ENCODE assay signal across 8 cellular contexts in genomic region chr14:54440454-54440853, GRCh38. TPM values are rescaled to one million over a fixed set of nuclear protein-coding genes. Genes with fewer than 3 reads are reported as not detected.
DNase-seq lines count a peak whose midpoint lies in the region; ATAC-seq, FAIRE-seq and TF ChIP-seq lines count a peak whose summit lies in the region.

No MANE protein-coding gene starts in this region.

- H2AK5ac ChIP-seq in mesenchymal stem cell (ENCODE audit: low read length, severe bottlenecking) = no peak overlapping the region

- peak overlapping the region; percentile 49 to 93 for H3K4ac ChIP-seq in mesenchymal stem cell (ENCODE audit: low read depth in 1 of 2, low read length in 2 of 2)

- H2BK15ac ChIP-seq in mesenchymal stem cell (ENCODE audit: low read depth, poor library complexity, severe bottlenecking) = no peak overlapping the region

- peak overlapping the region; percentile 78 for H3K4me3 ChIP-seq in A549
- peak overlapping the region; percentile 96 for H3K4me3 ChIP-seq in HUES48 (ENCODE audit: low read depth, low read length)
- peak overlapping the region; percentile 55 to 82 (median 77) for H3K4me3 ChIP-seq in breast epithelium
- peak overlapping the region; percentile 73 to 97 for H3K4me3 ChIP-seq in mesenchymal stem cell (ENCODE audit: insufficient read depth in 1 of 2, low read depth in 1 of 2, low read length in 2 of 2)

- H2BK12ac ChIP-seq in mesenchymal stem cell (ENCODE audit: low read length in 2 of 2) = no peak overlapping the region

- no peak overlapping the region for H4K8ac ChIP-seq in mesenchymal stem cell (ENCODE audit: low read length)

- H3K9me3 ChIP-seq in A549 (no peaks in the 10 kb centered on the region), HUES48 (ENCODE audit: control insufficient read depth, insufficient read depth, low read length) (no peaks in the 10 kb centered on the region), breast epithelium (no peaks in the 10 kb centered on the region), mesenchymal stem cell (ENCODE audit: control insufficient read depth, low read length) (no peaks in the 10 kb centered on the region)

- no peak overlapping the region for H3K14ac ChIP-seq in mesenchymal stem cell (ENCODE audit: low read length in 2 of 2)

- DNase-seq in A549 (ENCODE audit: low read depth in 1 of 2, low spot score in 1 of 2) = no peak
- DNase-seq in breast epithelium (ENCODE audit: low spot score in 2 of 2) = no peak
- DNase-seq in mesenchymal stem cell = no peak
- DNase-seq in GM19239 (ENCODE audit: insufficient read length, low spot score) = no peak
- no peak for DNase-seq in NCI-H2029 (lab: John Stamatoyannopoulos, UW)
- DNase-seq in NCI-H1048 (lab: John Stamatoyannopoulos, UW) = no peak

- no peak overlapping the region for H4K91ac ChIP-seq in mesenchymal stem cell (ENCODE audit: low read length)

- H3K23ac ChIP-seq in mesenchymal stem cell (ENCODE audit: low read length in 2 of 2) = no peak overlapping the region

- POLR2A ChIA-PET in A549 (lab: Yijun Ruan, JAX) = no interaction called here

- TF ChIP-seq CTCF in A549 (IDR thresholded peaks at IDR 0.05) (no peak), breast epithelium (IDR thresholded peaks at IDR 0.05) (no peak)

- H2BK120ac ChIP-seq in mesenchymal stem cell (ENCODE audit: low read depth, low read length) = no peak overlapping the region

- TF ChIP-seq POLR2A in A549 (IDR thresholded peaks at IDR 0.05; ENCODE audit: low read length) (no peak), breast epithelium (IDR thresholded peaks at IDR 0.05) (no peak)

- 2% methylated on average over 4 of the region's 4 CpGs for WGBS in A549 (ENCODE audit: missing lambda C conversion rate)
- 7% methylated on average over 3 of the region's 4 CpGs for WGBS in mesenchymal stem cell

- peak overlapping the region; percentile 97 for H3K9ac ChIP-seq in HUES48 (ENCODE audit: low read depth, low read length)
- peak overlapping the region; percentile 99 for H3K9ac ChIP-seq in mesenchymal stem cell (ENCODE audit: low read length)

- H3K27ac ChIP-seq in A549 (peak overlapping the region; percentile 94 to 98), HUES48 (ENCODE audit: low read depth, low read length) (peak overlapping the region; percentile 98), breast epithelium (peak overlapping the region; percentile 93 to 96), mesenchymal stem cell (ENCODE audit: low read length, poor library complexity, severe bottlenecking) (peak overlapping the region; percentile 71)

- ATAC-seq in A549 = no peak
- ATAC-seq in HG03135 (IDR thresholded peaks at IDR 0.05; ENCODE audit: unreplicated experiment) = no peak

- TF ChIP-seq RAD21 in A549 (conservative IDR thresholded peaks at IDR 0.05 in 1 of 2, IDR thresholded peaks at IDR 0.05 in 1 of 2) = no peak

- intact Hi-C loops in breast epithelium (cut with DNase I; ENCODE audit: low total_unique reads) = no loop called here

- peak overlapping the region; percentile 98 for H2AFZ ChIP-seq in mesenchymal stem cell (ENCODE audit: low read depth, low read length)

- H3K4me2 ChIP-seq in A549 (peak overlapping the region; percentile 93), mesenchymal stem cell (ENCODE audit: low read length, poor library complexity, severe bottlenecking) (peak overlapping the region; percentile 80)

- H3K18ac ChIP-seq in mesenchymal stem cell (ENCODE audit: low read depth in 1 of 2, low read length in 2 of 2) = peak overlapping the region; percentile 81 to 100

- peaks cover 1% of the 10 kb centered on the region for H3K79me1 ChIP-seq in mesenchymal stem cell (replicated peaks; ENCODE audit: low read length, poor library complexity, severe bottlenecking)

- peak overlapping the region; percentile 95 for H2BK5ac ChIP-seq in mesenchymal stem cell (ENCODE audit: low read depth, low read length, poor library complexity, severe bottlenecking)

- H3K36me3 ChIP-seq in HUES48 (ENCODE audit: control insufficient read depth, insufficient read depth, low read length) = peaks cover 8% of the 10 kb centered on the region
- H3K36me3 ChIP-seq in breast epithelium = no peaks in the 10 kb centered on the region
- H3K36me3 ChIP-seq in mesenchymal stem cell (ENCODE audit: control insufficient read depth in 1 of 2, insufficient read depth in 2 of 2, low read depth in 1 of 2, low read length in 2 of 2) = peaks cover 0 to 6% of the 10 kb centered on the region in 2 experiments

- H3K27me3 ChIP-seq in HUES48 (ENCODE audit: control insufficient read depth, insufficient read depth, low read length) = no peaks in the 10 kb centered on the region
- H3K27me3 ChIP-seq in breast epithelium = no peaks in the 10 kb centered on the region
- no peaks in the 10 kb centered on the region for H3K27me3 ChIP-seq in mesenchymal stem cell (ENCODE audit: control insufficient read depth in 1 of 2, insufficient read depth in 1 of 2, low read length in 2 of 2)

- CTCF ChIA-PET in A549 (lab: Yijun Ruan, JAX) = interaction anchor here (0.6 to 2.0 kb wide), 7 partner anchors 9 to 333 kb away, joined by 3 to 6 read pairs (median 5); partner anchors contain the start of gene GMFB

- peaks cover 37% of the 10 kb centered on the region for H3K4me1 ChIP-seq in A549
- peaks cover 30% of the 10 kb centered on the region for H3K4me1 ChIP-seq in HUES48 (ENCODE audit: control insufficient read depth, insufficient read depth, low read length)
- no peaks in the 10 kb centered on the region for H3K4me1 ChIP-seq in breast epithelium
- H3K4me1 ChIP-seq in mesenchymal stem cell (ENCODE audit: control insufficient read depth, insufficient read depth, low read depth, low read length) = peaks cover 4% of the 10 kb centered on the region

- TF ChIP-seq EP300 in A549 (IDR thresholded peaks at IDR 0.05) = no peak

- FAIRE-seq in A549 (lab: Jason Lieb, UNC) = no peak
- FAIRE-seq in GM19239 (lab: Jason Lieb, UNC) = no peak

TF ChIP-seq in A549, 52 proteins besides CTCF, POLR2A, EP300 and RAD21:
- TF ChIP-seq RCOR1 (IDR thresholded peaks at IDR 0.05; ENCODE audit: low read depth, low read length) = no peak
- TF ChIP-seq CEBPB (IDR thresholded peaks at IDR 0.05) = no peak
- no peak for TF ChIP-seq TP53 (CRISPR knock-in tag; IDR thresholded peaks at IDR 0.05)
- no peak for TF ChIP-seq NR3C1 (IDR thresholded peaks at IDR 0.05)
- no peak for TF ChIP-seq ZNF302 (CRISPR knock-in tag; IDR thresholded peaks at IDR 0.05)
- no peak for TF ChIP-seq NFE2L2 (conservative IDR thresholded peaks at IDR 0.05; ENCODE audit: low read length)
- no peak for TF ChIP-seq TFCP2L1 (CRISPR knock-in tag; IDR thresholded peaks at IDR 0.05)
- TF ChIP-seq ZSCAN20 (CRISPR knock-in tag; IDR thresholded peaks at IDR 0.05) = no peak
- TF ChIP-seq NPAS2 (CRISPR knock-in tag; IDR thresholded peaks at IDR 0.05; ENCODE audit: borderline replicate concordance) = no peak
- TF ChIP-seq RNF2 (IDR thresholded peaks at IDR 0.05; ENCODE audit: borderline replicate concordance, low read depth) = no peak
- TF ChIP-seq HDAC2 (IDR thresholded peaks at IDR 0.05) = no peak

RNA-seq across cellular contexts. Expression of gene CNIH1, which starts 0.7 kb away (rescaled TPM):
- 411 and 487 TPM in 2 replicates for polyA plus RNA-seq in A549 (2011; rRNA removed)
- polyA plus RNA-seq in A549 (2012; cell fraction: cytosol; rRNA removed) = 172 and 215 TPM in 2 replicates
- polyA plus RNA-seq in A549 (2012; cell fraction: nucleus; rRNA removed) = 144 and 174 TPM in 2 replicates
- polyA plus RNA-seq in A549 (2017; fragmentation: RNase III; extraction: RNeasy Plus Mini Kit Qiagen cat#74134 plus additional on column Dnase treatment) = 337 to 361 TPM (median 347 TPM) in 3 replicates
- polyA minus RNA-seq in A549 (2011; rRNA and poly(A)+ RNA removed) = 453 and 486 TPM in 2 replicates
- 100 to 1,000 TPM; 120 to 200 (median 146) TPM for total RNA-seq in breast epithelium
- 195 TPM for polyA plus RNA-seq in mesenchymal stem cell (2013, experiment 1 of 2)
- polyA plus RNA-seq in mesenchymal stem cell (2013, experiment 2 of 2) = 199 TPM

RNA-seq across cellular contexts. Expression of gene CDKN3, which starts 43.6 kb away (rescaled TPM):
- polyA plus RNA-seq in A549 (2011; rRNA removed) = 142 and 154 TPM in 2 replicates
- polyA plus RNA-seq in A549 (2012; cell fraction: cytosol; rRNA removed) = 73.7 and 84.9 TPM in 2 replicates
- 15.3 and 23.7 TPM in 2 replicates for polyA plus RNA-seq in A549 (2012; cell fraction: nucleus; rRNA removed)
- 62.7 to 78.5 TPM (median 67.4 TPM) in 3 replicates for polyA plus RNA-seq in A549 (2017; fragmentation: RNase III; extraction: RNeasy Plus Mini Kit Qiagen cat#74134 plus additional on column Dnase treatment)
- 22.6 and 30.9 TPM in 2 replicates for polyA minus RNA-seq in A549 (2011; rRNA and poly(A)+ RNA removed)
- 1 to 10 TPM; 2.0 to 4.3 (median 2.9) TPM for total RNA-seq in breast epithelium
- 12.2 TPM for polyA plus RNA-seq in mesenchymal stem cell (2013, experiment 1 of 2)
- polyA plus RNA-seq in mesenchymal stem cell (2013, experiment 2 of 2) = 14.2 TPM

RNA-seq across cellular contexts. Expression of gene GMFB, which starts 48.3 kb away (rescaled TPM):
- polyA plus RNA-seq in A549 (2011; rRNA removed) = 35.3 and 45.5 TPM in 2 replicates
- 7.0 TPM in 2 replicates for polyA plus RNA-seq in A549 (2012; cell fraction: cytosol; rRNA removed)
- 3.9 and 6.6 TPM in 2 replicates for polyA plus RNA-seq in A549 (2012; cell fraction: nucleus; rRNA removed)
- 56.8 to 66.7 TPM (median 62.3 TPM) in 3 replicates for polyA plus RNA-seq in A549 (2017; fragmentation: RNase III; extraction: RNeasy Plus Mini Kit Qiagen cat#74134 plus additional on column Dnase treatment)
- 10.9 and 11.4 TPM in 2 replicates for polyA minus RNA-seq in A549 (2011; rRNA and poly(A)+ RNA removed)
- 10 to 100 TPM; 43.3 to 82.5 (median 64.6) TPM for total RNA-seq in breast epithelium
- polyA plus RNA-seq in mesenchymal stem cell (2013, experiment 1 of 2) = 44.1 TPM
- 45.1 TPM for polyA plus RNA-seq in mesenchymal stem cell (2013, experiment 2 of 2)
